In the genomic region with DNA sequence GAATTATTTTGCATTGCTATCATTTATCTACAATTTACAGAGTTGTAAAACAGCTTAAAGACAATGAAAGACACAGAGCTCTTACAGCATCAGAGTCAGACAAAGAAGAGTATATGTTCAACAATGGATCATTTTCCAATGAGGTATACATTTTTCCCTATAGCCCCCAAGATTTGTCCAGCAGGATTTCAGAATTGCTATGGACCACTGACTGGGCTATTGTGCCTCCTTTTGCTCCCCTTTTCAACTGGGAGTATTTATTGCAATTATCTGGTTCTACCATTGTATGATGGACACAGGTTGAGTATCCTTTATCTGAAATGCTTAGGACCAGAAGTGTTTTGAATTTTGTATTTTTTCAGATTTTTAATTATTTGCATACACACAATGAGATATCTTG, we compare ENCODE assay signal across 30 cellular contexts.
A peak's percentile ranks its signal among the peaks of the same experiment; 100 is the strongest.
DNase-seq lines count a peak whose midpoint lies in the region; ATAC-seq, FAIRE-seq and TF ChIP-seq lines count a peak whose summit lies in the region.
"Had no signal": no experiment of that assay in that cellular context is flagged by ENCODE, and none has a peak within 500 bp of the region (broad histone marks: within the 10 kb centered on the region; RNA-seq: fewer than 3 reads in every experiment).

No MANE protein-coding gene starts in this region.

- FAIRE-seq in K562 (lab: Jason Lieb, UNC): no peak
- FAIRE-seq: A204.1, A549, D721Med had no signal

- DNase-seq in K562 (ENCODE audit: extremely low read depth in 1 of 4, low spot score in 3 of 4): no peak
- DNase-seq in uterus: no peak
- no peak for DNase-seq in upper lobe of right lung
- DNase-seq: 8988T; ACHN; AML-193; BE2C; C1 segment of cervical spinal cord; Caco-2; Calu3; CD4-positive, alpha-beta memory T cell; CD4-positive, alpha-beta T cell; CD4-positive, CD25-positive, alpha-beta regulatory T cell; CD8-positive, alpha-beta memory T cell; CD8-positive, alpha-beta T cell; COR-L47; DMS 273 treated with DMSO at 0.1 percent for 48 hours; DMS153; DMS53; DMS79; DMS79 treated with DMSO at 0.1 percent for 48 hours; DND-41 had no signal

- no peaks in the 10 kb centered on the region for H3K4me1 ChIP-seq in HEK293 (ENCODE audit: control insufficient read depth, insufficient read depth, low read length)
- no peaks in the 10 kb centered on the region for H3K4me1 ChIP-seq in K562 (replicated peaks in 1 of 2; ENCODE audit: control insufficient read depth in 2 of 2, insufficient read depth in 2 of 2, low read length in 2 of 2)
- H3K4me1 ChIP-seq in uterus: no peaks in the 10 kb centered on the region
- no peaks in the 10 kb centered on the region for H3K4me1 ChIP-seq in upper lobe of right lung
- H3K4me1 ChIP-seq: A549; BE2C; BLaER1; BLaER1 treated with 17β-estradiol and CSF1 and Interleukin-3, amounts not matched to agents 10 nM and 100 nM; Caco-2 had no signal

- H3K27ac ChIP-seq in HEK293 (ENCODE audit: extremely low read depth, low read depth, low read length): no peak overlapping the region
- no peak overlapping the region for H3K27ac ChIP-seq in K562 (ENCODE audit: extremely low read depth, low read depth, low read length)
- no peak overlapping the region for H3K27ac ChIP-seq in uterus
- H3K27ac ChIP-seq in upper lobe of right lung: no peak overlapping the region
- H3K27ac ChIP-seq: 22Rv1; A549; BLaER1; BLaER1 treated with 17β-estradiol and CSF1 and Interleukin-3, amounts not matched to agents 10 nM and 100 nM; C4-2B had no signal

- BruUV-seq in K562 (replicated peaks; lab: Mats Ljungman, UMichigan): no TSS peak

- no peaks in the 10 kb centered on the region for H4K20me1 ChIP-seq in K562 (replicated peaks; ENCODE audit: control insufficient read depth, insufficient read depth, low read length)
- H4K20me1 ChIP-seq: BLaER1; BLaER1 treated with 17β-estradiol and CSF1 and Interleukin-3, amounts not matched to agents 10 nM and 100 nM had no signal

- H3K4me3 ChIP-seq in HEK293 (ENCODE audit: low read depth, low read length) (no peak overlapping the region), K562 (no peak overlapping the region), uterus (no peak overlapping the region), upper lobe of right lung (no peak overlapping the region)
- H3K4me3 ChIP-seq: A549; BLaER1; BLaER1 treated with 17β-estradiol and CSF1 and Interleukin-3, amounts not matched to agents 10 nM and 100 nM had no signal

- TF ChIP-seq RAD21 in K562 (CRISPR knock-in tag; conservative IDR thresholded peaks at IDR 0.05 in 1 of 2, IDR thresholded peaks at IDR 0.05 in 1 of 2): no peak

- no peaks in the 10 kb centered on the region for H3K9me1 ChIP-seq in K562 (ENCODE audit: control insufficient read depth, insufficient read depth, low read length)

- TF ChIP-seq POLR2A in K562 (conservative IDR thresholded peaks at IDR 0.05) (no peak), uterus (IDR thresholded peaks at IDR 0.05) (no peak)

- H3K9me3 ChIP-seq in HEK293 (ENCODE audit: control insufficient read depth, insufficient read depth, low read depth, low read length): no peaks in the 10 kb centered on the region; the same call in 1 of the 2 replicates
- H3K9me3 ChIP-seq in K562 (replicated peaks; ENCODE audit: control insufficient read depth, insufficient read depth, low read depth, low read length): no peaks in the 10 kb centered on the region
- H3K9me3 ChIP-seq in uterus: no peaks in the 10 kb centered on the region
- H3K9me3 ChIP-seq in upper lobe of right lung: no peaks in the 10 kb centered on the region
- H3K9me3 ChIP-seq: BE2C had no signal

- ATAC-seq in K562 (no peak), upper lobe of right lung (no peak)
- ATAC-seq: A549; CD8-positive, alpha-beta T cell had no signal

- H3K36me3 ChIP-seq in HEK293 (ENCODE audit: control insufficient read depth in 2 of 2, insufficient read depth in 1 of 2, low read length in 2 of 2): no peaks in the 10 kb centered on the region
- no peaks in the 10 kb centered on the region for H3K36me3 ChIP-seq in K562 (ENCODE audit: control insufficient read depth, insufficient read depth, low read length)
- H3K36me3 ChIP-seq in uterus: no peaks in the 10 kb centered on the region
- no peaks in the 10 kb centered on the region for H3K36me3 ChIP-seq in upper lobe of right lung
- H3K36me3 ChIP-seq: BE2C; BLaER1; BLaER1 treated with 17β-estradiol and CSF1 and Interleukin-3, amounts not matched to agents 10 nM and 100 nM had no signal

- H3K27me3 ChIP-seq in K562 (ENCODE audit: control insufficient read depth in 2 of 2, insufficient read depth in 2 of 2, low read length in 2 of 2) (no peaks in the 10 kb centered on the region), uterus (no peaks in the 10 kb centered on the region), upper lobe of right lung (no peaks in the 10 kb centered on the region)
- H3K27me3 ChIP-seq: BE2C; BLaER1; BLaER1 treated with 17β-estradiol and CSF1 and Interleukin-3, amounts not matched to agents 10 nM and 100 nM had no signal

- CTCF ChIA-PET in HEK293 (lab: Yijun Ruan, JAX): interaction anchor here (1.1 kb wide), 1 partner anchor 354 kb away, joined by 4 read pairs; no protein-coding TSS in a partner anchor
- CTCF ChIA-PET in K562 (lab: Yijun Ruan, JAX; ENCODE audit: low intra/inter-chr PET ratio): no interaction called here

- in situ Hi-C loops in K562 (cut with MboI): no loop called here

- no peak overlapping the region for H3K9ac ChIP-seq in K562 (ENCODE audit: insufficient read depth in 1 of 2, low read depth in 2 of 2, low read length in 2 of 2)
- H3K9ac ChIP-seq: BLaER1; BLaER1 treated with 17β-estradiol and CSF1 and Interleukin-3, amounts not matched to agents 10 nM and 100 nM had no signal

- no peaks in the 10 kb centered on the region for H3K79me2 ChIP-seq in K562 (ENCODE audit: control insufficient read depth, insufficient read depth, low read length)

- POLR2A ChIA-PET in HEK293 (lab: Yijun Ruan, JAX) (no interaction called here), K562 (lab: Yijun Ruan, JAX) (no interaction called here)

- no peak overlapping the region for H3K4me2 ChIP-seq in K562 (ENCODE audit: insufficient read depth, low read length)
- H3K4me2 ChIP-seq: A549; BLaER1; BLaER1 treated with 17β-estradiol and CSF1 and Interleukin-3, amounts not matched to agents 10 nM and 100 nM had no signal

- intact Hi-C loops in K562 (cut with micrococcal nuclease): no loop called here
- intact Hi-C loops in uterus (cut with DNase I; ENCODE audit: low total_unique reads): no loop called here
- intact Hi-C loops in upper lobe of right lung (cut with DNase I): no loop called here

- no peak overlapping the region for H2AFZ ChIP-seq in K562 (ENCODE audit: low read depth, low read length)

- TF ChIP-seq CTCF in HEK293 (tag by site-specific recombination; IDR thresholded peaks at IDR 0.05): no peak
- no peak for TF ChIP-seq CTCF in K562 (IDR thresholded peaks at IDR 0.05 in 2 of 3, conservative IDR thresholded peaks at IDR 0.05 in 1 of 3; ENCODE audit: insufficient read depth in 2 of 3, low read depth in 1 of 3, low read length in 3 of 3)
- no peak for TF ChIP-seq CTCF in uterus (IDR thresholded peaks at IDR 0.05)
- TF ChIP-seq CTCF in upper lobe of right lung (IDR thresholded peaks at IDR 0.05): no peak

- no peak for TF ChIP-seq EP300 in K562 (IDR thresholded peaks at IDR 0.05; ENCODE audit: low read length)

TF ChIP-seq in HEK293, 187 proteins besides CTCF, POLR2A, EP300 and RAD21:
- TF ChIP-seq FEZF1 (tag by site-specific recombination; IDR thresholded peaks at IDR 0.05) (no peak), SETDB1 (IDR thresholded peaks at IDR 0.05; ENCODE audit: insufficient read length, low read length) (peak; percentile 36)

TF ChIP-seq in K562, 482 proteins besides CTCF, POLR2A, EP300 and RAD21:
- peak; percentile 99 for TF ChIP-seq ZNF584 (CRISPR knock-in tag; IDR thresholded peaks at IDR 0.05; ENCODE audit: low read depth)
- TF ChIP-seq, protein P1, sequence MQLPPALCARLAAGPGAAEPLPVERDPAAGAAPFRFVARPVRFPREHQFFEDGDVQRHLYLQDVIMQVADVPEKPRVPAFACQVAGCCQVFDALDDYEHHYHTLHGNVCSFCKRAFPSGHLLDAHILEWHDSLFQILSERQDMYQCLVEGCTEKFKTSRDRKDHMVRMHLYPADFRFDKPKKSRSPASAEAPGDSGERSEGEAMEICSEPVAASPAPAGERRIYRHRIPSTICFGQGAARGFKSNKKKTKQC (CRISPR knock-in tag; IDR thresholded peaks at IDR 0.05): no peak

Comparison
In these comparisons a context has a peak if more than half of its experiments do, and no peak if none do; other contexts are left out.
1. Of the 44 proteins assayed by ChIP-seq in both K562 and HEK293: peak only in K562: none; only in HEK293: SETDB1; in both: none; in neither: 43.